ENCODE assay signal across 16 cellular contexts in the genomic region with DNA sequence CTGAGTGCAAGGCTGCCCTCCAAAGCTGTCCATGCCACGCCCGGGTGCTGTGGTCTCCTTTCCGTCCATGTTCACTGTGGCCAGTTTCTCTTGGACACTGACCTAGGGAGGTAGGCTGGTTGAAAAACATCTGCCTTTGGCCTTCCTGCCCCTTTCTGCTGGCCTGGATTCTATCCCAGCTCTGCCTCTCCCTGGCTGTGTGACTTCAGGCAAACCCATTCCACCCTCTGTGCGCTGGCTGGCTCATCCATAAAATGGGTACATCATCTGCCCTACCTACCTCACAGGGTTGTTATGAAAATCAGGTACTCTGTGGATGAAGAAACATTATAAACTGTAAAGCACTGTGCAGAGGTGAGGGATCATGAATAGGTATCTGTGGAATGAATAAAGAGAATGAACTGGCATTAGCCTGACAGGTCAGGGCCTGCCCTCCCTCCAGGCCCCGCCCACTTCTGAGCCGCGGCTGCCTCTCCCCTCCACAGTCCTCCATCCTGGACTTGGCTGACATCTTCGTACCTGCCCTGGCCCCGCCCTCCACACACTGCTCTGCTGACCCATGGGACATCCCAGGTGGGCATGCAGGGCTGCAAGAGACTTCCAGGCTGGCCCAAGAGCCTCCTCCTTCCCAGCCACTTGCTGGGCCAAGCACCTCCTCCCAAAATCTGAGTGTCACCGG. TPM values are rescaled to one million over a fixed set of nuclear protein-coding genes. Genes with fewer than 3 reads are reported as not detected.
DNase-seq lines count a peak whose midpoint lies in the region; ATAC-seq, FAIRE-seq and TF ChIP-seq lines count a peak whose summit lies in the region.
"Had no signal": no experiment of that assay in that cellular context is flagged by ENCODE, and none has a peak within 500 bp of the region (broad histone marks: within the 10 kb centered on the region; RNA-seq: fewer than 3 reads in every experiment).

No MANE protein-coding gene starts in this region.

- H4K20me1 ChIP-seq in H1 (replicated peaks in 1 of 2; ENCODE audit: control insufficient read depth in 1 of 2, insufficient read depth in 2 of 2, low read length in 2 of 2) = peaks cover 0 to 1% of the 10 kb centered on the region in 2 experiments
- H4K20me1 ChIP-seq in osteoblast (ENCODE audit: insufficient read depth, low read length) = no peaks in the 10 kb centered on the region

- peaks cover 0 to 3% (median 0%) of the 10 kb centered on the region in 4 experiments; a peak in 1 of 8 replicates for H3K36me3 ChIP-seq in H1 (ENCODE audit: control insufficient read depth in 2 of 4, insufficient read depth in 4 of 4, low read length in 3 of 4)
- H3K36me3 ChIP-seq in osteoblast (ENCODE audit: insufficient read depth, low read length) = no peaks in the 10 kb centered on the region
- H3K36me3 ChIP-seq: tibial nerve had no signal

- peaks cover 2 to 19% (median 10%) of the 10 kb centered on the region in 4 experiments for H3K4me1 ChIP-seq in H1 (replicated peaks in 1 of 4; ENCODE audit: control insufficient read depth in 3 of 4, insufficient read depth in 4 of 4, low read length in 3 of 4)
- H3K4me1 ChIP-seq in osteoblast (ENCODE audit: insufficient read depth, low read length) = peaks cover 13% of the 10 kb centered on the region

- H3K27me3 ChIP-seq in H1 (replicated peaks in 1 of 4; ENCODE audit: control insufficient read depth in 3 of 4, extremely low read depth in 1 of 4, insufficient read depth in 3 of 4, low read length in 3 of 4) (peaks cover 0 to 6% (median 5%) of the 10 kb centered on the region in 4 experiments; a peak in 4 of 7 replicates), osteoblast (ENCODE audit: insufficient read depth, low read length) (no peaks in the 10 kb centered on the region)
- H3K27me3 ChIP-seq: tibial nerve had no signal

- H3K23me2 ChIP-seq in H1 (ENCODE audit: low read depth, low read length) = peaks cover 5% of the 10 kb centered on the region; the same call in 1 of the 2 replicates

- POLR2A ChIA-PET in H1 (lab: Charles Lee; ENCODE audit: partially characterized antibody) = interaction anchor here (1.1 kb wide), 1 partner anchor 61 kb away, joined by 3 read pairs; no protein-coding TSS in a partner anchor

- no peak for TF ChIP-seq POLR2A in H1 (IDR thresholded peaks at IDR 0.05; ENCODE audit: control extremely low read depth in 1 of 2, low read depth in 2 of 2, low read length in 2 of 2)

- H2BK15ac ChIP-seq in H1 (ENCODE audit: low read length) = no peak overlapping the region

- H3K9me3 ChIP-seq in H1 (ENCODE audit: insufficient read depth in 2 of 2, low read depth in 1 of 2, low read length in 1 of 2) = no peaks in the 10 kb centered on the region
- no peaks in the 10 kb centered on the region for H3K9me3 ChIP-seq in osteoblast (ENCODE audit: low read depth, low read length)
- H3K9me3 ChIP-seq: tibial nerve had no signal

- no peak overlapping the region for H2AFZ ChIP-seq in H1 (ENCODE audit: low read length)
- no peak overlapping the region for H2AFZ ChIP-seq in osteoblast (ENCODE audit: low read length)

- H3K79me2 ChIP-seq in H1 (ENCODE audit: control insufficient read depth in 1 of 2, insufficient read depth in 2 of 2, low read length in 2 of 2) (0 out of 4 replicates have a peak, but pooled peaks cover 0 to 2% of the 10 kb centered on the region in 2 experiments), osteoblast (ENCODE audit: insufficient read depth, low read length) (no peaks in the 10 kb centered on the region)

- H3K27ac ChIP-seq in H1 (ENCODE audit: low read depth, low read length) (no peak overlapping the region), osteoblast (ENCODE audit: low read depth, low read length) (no peak overlapping the region)

- peak overlapping the region; percentile 58 for H4K91ac ChIP-seq in H1 (replicated peaks; ENCODE audit: insufficient read length, low read length)

- BruUV-seq in Calu3 (replicated peaks; lab: Mats Ljungman, UMichigan) = no TSS peak

- WGBS in H1 (ENCODE audit: extremely low coverage in 1 of 2, insufficient coverage in 1 of 2, insufficient read length in 1 of 2, insufficient replicate concordance in 2 of 2, low coverage in 1 of 2, low lambda C conversion rate in 2 of 2, missing lambda C conversion rate in 1 of 2), 2 experiments = 80% methylated on average over 10 of the region's 10 CpGs; no CpG with 5 or more reads in 1 of the 2 experiments

- H3K4ac ChIP-seq in H1 (replicated peaks; ENCODE audit: insufficient read length, low read depth, low read length) = no peak overlapping the region

- H2BK120ac ChIP-seq in H1 (replicated peaks; ENCODE audit: low read depth, low read length) = peak overlapping the region; percentile 40

- TF ChIP-seq RAD21 in H1 (IDR thresholded peaks at IDR 0.05 in 1 of 2, conservative IDR thresholded peaks at IDR 0.05 in 1 of 2; ENCODE audit: low read depth in 2 of 2, low read length in 2 of 2) = no peak

- DNase-seq in Calu3 (peak; percentile 42), NCI-H2196 (lab: John Stamatoyannopoulos, UW; ENCODE audit: unreplicated experiment) (peak; percentile 52), H1 (ENCODE audit: low read depth in 1 of 2, low spot score in 2 of 2) (peak in 1 of 2 experiments; percentile 67), osteoblast (ENCODE audit: insufficient read length, low spot score, missing footprints) (peak; percentile 73), Right ventricle myocardium superior (no peak), superior temporal gyrus (ENCODE audit: extremely low spot score) (no peak)
- no peak for DNase-seq in activated T-cell treated with anti-CD3 and anti-CD28 coated beads, Interleukin-2, amount 50 U/mL, for 72 hours
- no peak for DNase-seq in NK-92 treated with Interleukin-12 subunit alpha and Interleukin-12 subunit beta, amount 100 ng/mL, for 24 hours (lab: John Stamatoyannopoulos, UW)
- DNase-seq: islet precursor cell, NCI-H187 treated with DMSO at 0.1 percent for 48 hours had no signal

- no peak overlapping the region for H3K9ac ChIP-seq in H1 (replicated peaks in 1 of 4; ENCODE audit: extremely low read depth in 1 of 4, low read depth in 3 of 4, low read length in 3 of 4)

- intact Hi-C loops in Calu3 (cut with micrococcal nuclease; ENCODE audit: unreplicated experiment) (loop anchor here (10.0 kb wide), 1 partner anchor 415 kb away; no protein-coding TSS in a partner anchor), Right ventricle myocardium superior (cut with DNase I) (loop anchor here (10.0 kb wide), 1 partner anchor 305 kb away; no protein-coding TSS in a partner anchor)

- H3K36me3 Mint-ChIP-seq in Calu3 (ENCODE audit: insufficient read depth, unreplicated experiment) = peaks cover 62% of the 10 kb centered on the region
- no peaks in the 10 kb centered on the region for H3K36me3 Mint-ChIP-seq in activated T-cell treated with anti-CD3 and anti-CD28 coated beads, Interleukin-2, amount 50 U/mL, for 72 hours (ENCODE audit: insufficient read depth in 2 of 2)
- H3K36me3 Mint-ChIP-seq: activated naive CD4-positive, alpha-beta T cell treated with anti-CD3 and anti-CD28 coated beads, Interleukin-2, amount 50 U/mL, for 72 hours; CD14-positive monocyte had no signal

- H3K18ac ChIP-seq in H1 (ENCODE audit: extremely low read depth, low read length) = no peak overlapping the region

- no peak overlapping the region for H3K23ac ChIP-seq in H1 (ENCODE audit: insufficient read length)

- H3K4me3 ChIP-seq in H1 (ENCODE audit: extremely low read depth in 1 of 4, insufficient read depth in 2 of 4, low read depth in 3 of 4, low read length in 4 of 4) (no peak overlapping the region; a peak in 1 of 8 replicates), osteoblast (ENCODE audit: insufficient read depth, low read length) (no peak overlapping the region)
- H3K4me3 ChIP-seq: tibial nerve had no signal

- H3K56ac ChIP-seq in H1 (replicated peaks; ENCODE audit: insufficient read length, low read depth, low read length) = no peak overlapping the region

- no peak overlapping the region for H3K4me3 Mint-ChIP-seq in Calu3 (ENCODE audit: low read depth, unreplicated experiment)
- no peak overlapping the region for H3K4me3 Mint-ChIP-seq in activated T-cell treated with anti-CD3 and anti-CD28 coated beads, Interleukin-2, amount 50 U/mL, for 72 hours

- H2BK12ac ChIP-seq in H1 (ENCODE audit: low read depth, low read length) = no peak overlapping the region

- TF ChIP-seq CTCF in Calu3 (IDR thresholded peaks at IDR 0.05; ENCODE audit: unreplicated experiment) = no peak
- TF ChIP-seq CTCF in H1 (IDR thresholded peaks at IDR 0.05; ENCODE audit: control extremely low read depth in 1 of 3, insufficient read depth in 1 of 3, low read depth in 1 of 3, low read length in 3 of 3) = no peak
- no peak for TF ChIP-seq CTCF in osteoblast (IDR thresholded peaks at IDR 0.05; ENCODE audit: extremely low read depth, low read depth, low read length)

- H2BK20ac ChIP-seq in H1 (ENCODE audit: low read length) = no peak overlapping the region

- no peak for ATAC-seq in activated T-cell treated with anti-CD3 and anti-CD28 coated beads, Interleukin-2, amount 50 U/mL, for 72 hours (replicated peaks in 1 of 2)
- ATAC-seq in Right ventricle myocardium superior (ENCODE audit: poor library complexity) = no peak
- ATAC-seq: activated naive CD4-positive, alpha-beta T cell treated with anti-CD3 and anti-CD28 coated beads, Interleukin-2, amount 50 U/mL, for 72 hours had no signal

- H3K4me2 ChIP-seq in H1 (ENCODE audit: insufficient read depth in 1 of 2, low read depth in 2 of 2, low read length in 2 of 2) (no peak overlapping the region), osteoblast (ENCODE audit: insufficient read depth, low read length) (no peak overlapping the region)

- H2BK5ac ChIP-seq in H1 (ENCODE audit: low read depth, low read length) = peak overlapping the region; percentile 12; the same call in 1 of the 2 replicates

- FAIRE-seq in H1 (lab: Jason Lieb, UNC) = peak; percentile 52
- FAIRE-seq: GM18507 had no signal

- no peaks in the 10 kb centered on the region; the same call in 1 of the 2 replicates for H3K79me1 ChIP-seq in H1 (ENCODE audit: low read depth, low read length)

- H3K14ac ChIP-seq in H1 (ENCODE audit: insufficient read length) = no peak overlapping the region

- no peaks in the 10 kb centered on the region for H3K27me3 Mint-ChIP-seq in Calu3 (ENCODE audit: unreplicated experiment)
- H3K27me3 Mint-ChIP-seq in activated T-cell treated with anti-CD3 and anti-CD28 coated beads, Interleukin-2, amount 50 U/mL, for 72 hours (ENCODE audit: low read depth) = peaks cover 8% of the 10 kb centered on the region

- peaks cover 55% of the 10 kb centered on the region for H3K4me1 Mint-ChIP-seq in Calu3 (ENCODE audit: low read depth, unreplicated experiment)
- H3K4me1 Mint-ChIP-seq in activated T-cell treated with anti-CD3 and anti-CD28 coated beads, Interleukin-2, amount 50 U/mL, for 72 hours (ENCODE audit: low read depth) = peaks cover 15% of the 10 kb centered on the region

- no peak overlapping the region for H2AK5ac ChIP-seq in H1 (ENCODE audit: low read depth, low read length)

- TF ChIP-seq EP300 in H1 (IDR thresholded peaks at IDR 0.05; ENCODE audit: borderline replicate concordance in 1 of 2, low read depth in 2 of 2, low read length in 2 of 2) = no peak

- no peak overlapping the region for H3K27ac Mint-ChIP-seq in Calu3 (ENCODE audit: unreplicated experiment)
- no peak overlapping the region for H3K27ac Mint-ChIP-seq in activated T-cell treated with anti-CD3 and anti-CD28 coated beads, Interleukin-2, amount 50 U/mL, for 72 hours
- H3K27ac Mint-ChIP-seq: activated naive CD4-positive, alpha-beta T cell treated with anti-CD3 and anti-CD28 coated beads, Interleukin-2, amount 50 U/mL, for 72 hours had no signal

- H4K8ac ChIP-seq in H1 (ENCODE audit: extremely low read depth, insufficient read depth, low read length) = no peak overlapping the region; the same call in 1 of the 2 replicates

- CTCF ChIA-PET in Calu3 (lab: Charles Lee) (no interaction called here), H1 (lab: Charles Lee; ENCODE audit: partially characterized antibody) (interaction anchor here (0.6 to 6.0 kb wide), 5 partner anchors 10 to 806 kb away, joined by 3 to 42 read pairs (median 4); no protein-coding TSS in a partner anchor)

- no peaks in the 10 kb centered on the region for H3K9me3 Mint-ChIP-seq in Calu3 (ENCODE audit: low read depth, unreplicated experiment)
- H3K9me3 Mint-ChIP-seq in activated T-cell treated with anti-CD3 and anti-CD28 coated beads, Interleukin-2, amount 50 U/mL, for 72 hours = no peaks in the 10 kb centered on the region
- H3K9me3 Mint-ChIP-seq: activated naive CD4-positive, alpha-beta T cell treated with anti-CD3 and anti-CD28 coated beads, Interleukin-2, amount 50 U/mL, for 72 hours; CD14-positive monocyte had no signal

- H4K5ac ChIP-seq in H1 (ENCODE audit: insufficient read length, low read depth, low read length) = no peak overlapping the region

RNA-seq across cellular contexts. Expression of gene SPATA20, which starts 7.1 kb away (rescaled TPM):
- 33.2 and 47.8 TPM in 2 replicates for total RNA-seq in Calu3 (2022)
- 16.2 and 16.7 TPM in 2 replicates for total RNA-seq in H1 (2021; fragmentation: NEBNext Ultra II Directional; extraction: Animal tissue kit (Norgen Biotek cat#: 25700))
- 17.5 and 23.2 TPM in 2 replicates for polyA plus RNA-seq in H1 (2011; rRNA removed)
- polyA plus RNA-seq in H1 (2011; cell fraction: cytosol; rRNA removed) = 18.3 TPM
- 124 TPM for polyA plus RNA-seq in H1 (2011; cell fraction: nucleus; rRNA removed)
- 10.5 to 22.8 TPM (median 22.0 TPM) in 4 replicates for polyA plus RNA-seq in H1 (2012, experiment 1 of 2)
- 15.5 TPM for polyA plus RNA-seq in H1 (2012, experiment 2 of 2)
- 16.1 TPM for polyA plus RNA-seq in H1 (2013, experiment 1 of 2)
- 14.2 TPM for polyA plus RNA-seq in H1 (2013, experiment 2 of 2)
- 9.0 and 10.5 TPM in 2 replicates for polyA minus RNA-seq in H1 (2011; rRNA and poly(A)+ RNA removed)
- polyA minus RNA-seq in H1 (2011; cell fraction: cytosol; rRNA and poly(A)+ RNA removed) = 10.6 TPM
- 32.9 TPM for polyA minus RNA-seq in H1 (2011; cell fraction: nucleus; rRNA and poly(A)+ RNA removed)
- total RNA-seq in osteoblast = 126 and 142 TPM in 2 replicates
- 10 to 100 TPM; 25.0 to 51.3 TPM for total RNA-seq in activated T-cell treated with anti-CD3 and anti-CD28 coated beads, Interleukin-2, amount 50 U/mL, for 72 hours
- 58.2 TPM for total RNA-seq in Right ventricle myocardium superior

RNA-seq across cellular contexts. Expression of gene EPN3, which starts 7.4 kb away (rescaled TPM):
- total RNA-seq in Calu3 (2022) (41.9 and 45.1 TPM in 2 replicates), osteoblast (not detected in 2 replicates), Right ventricle myocardium superior (17.7 TPM)
- 5.8 and 7.9 TPM in 2 replicates for total RNA-seq in H1 (2021; fragmentation: NEBNext Ultra II Directional; extraction: Animal tissue kit (Norgen Biotek cat#: 25700))
- 6.7 and 8.1 TPM in 2 replicates for polyA plus RNA-seq in H1 (2011; rRNA removed)
- polyA plus RNA-seq in H1 (2011; cell fraction: cytosol; rRNA removed) = 4.7 TPM
- polyA plus RNA-seq in H1 (2011; cell fraction: nucleus; rRNA removed) = 9.8 TPM
- polyA plus RNA-seq in H1 (2012, experiment 1 of 2) = 4.6 to 8.1 TPM (median 4.8 TPM) in 4 replicates
- polyA plus RNA-seq in H1 (2012, experiment 2 of 2) = 18.3 TPM
- polyA plus RNA-seq in H1 (2013, experiment 1 of 2) = 4.9 TPM
- polyA plus RNA-seq in H1 (2013, experiment 2 of 2) = 5.5 TPM
- 3.8 and 4.1 TPM in 2 replicates for polyA minus RNA-seq in H1 (2011; rRNA and poly(A)+ RNA removed)
- 5.2 TPM for polyA minus RNA-seq in H1 (2011; cell fraction: cytosol; rRNA and poly(A)+ RNA removed)
- polyA minus RNA-seq in H1 (2011; cell fraction: nucleus; rRNA and poly(A)+ RNA removed) = 11.3 TPM
- total RNA-seq in activated T-cell treated with anti-CD3 and anti-CD28 coated beads, Interleukin-2, amount 50 U/mL, for 72 hours = not detected
- total RNA-seq: activated naive CD4-positive, alpha-beta T cell treated with anti-CD3 and anti-CD28 coated beads, Interleukin-2, amount 50 U/mL, for 72 hours; H4 had no signal
- polyA plus RNA-seq: CD14-positive monocyte had no signal

RNA-seq across cellular contexts. Expression of gene CACNA1G, which starts 20.6 kb away (rescaled TPM):
- total RNA-seq in Calu3 (2022) = not detected in 2 replicates
- 4.8 and 4.9 TPM in 2 replicates for total RNA-seq in H1 (2021; fragmentation: NEBNext Ultra II Directional; extraction: Animal tissue kit (Norgen Biotek cat#: 25700))
- polyA plus RNA-seq in H1 (2011; rRNA removed) = 2.9 and 4.8 TPM in 2 replicates
- 3.4 TPM for polyA plus RNA-seq in H1 (2011; cell fraction: cytosol; rRNA removed)
- 10.8 TPM for polyA plus RNA-seq in H1 (2011; cell fraction: nucleus; rRNA removed)
- 4.0 to 4.7 TPM (median 4.5 TPM) in 4 replicates for polyA plus RNA-seq in H1 (2012, experiment 1 of 2)
- polyA plus RNA-seq in H1 (2012, experiment 2 of 2) = 4.1 TPM
- polyA plus RNA-seq in H1 (2013, experiment 1 of 2) = 2.5 TPM
- 2.6 TPM for polyA plus RNA-seq in H1 (2013, experiment 2 of 2)
- polyA minus RNA-seq in H1 (2011; rRNA and poly(A)+ RNA removed) = 5.9 and 6.1 TPM in 2 replicates
- 3.8 TPM for polyA minus RNA-seq in H1 (2011; cell fraction: cytosol; rRNA and poly(A)+ RNA removed)
- 7.7 TPM for polyA minus RNA-seq in H1 (2011; cell fraction: nucleus; rRNA and poly(A)+ RNA removed)
- total RNA-seq in osteoblast = under 0.01 TPM in 2 replicates
- total RNA-seq in activated T-cell treated with anti-CD3 and anti-CD28 coated beads, Interleukin-2, amount 50 U/mL, for 72 hours = under 1 TPM; 0.07 to 0.14 TPM
- 0.24 TPM for total RNA-seq in Right ventricle myocardium superior
- total RNA-seq: pulmonary artery endothelial cell had no signal
- polyA plus RNA-seq: CD14-positive monocyte had no signal

RNA-seq across cellular contexts. Expression of gene MYCBPAP, which starts 31.7 kb away (rescaled TPM):
- 0.52 and 1.0 TPM in 2 replicates for total RNA-seq in Calu3 (2022)
- 1.7 and 3.3 TPM in 2 replicates for total RNA-seq in H1 (2021; fragmentation: NEBNext Ultra II Directional; extraction: Animal tissue kit (Norgen Biotek cat#: 25700))
- polyA plus RNA-seq in H1 (2011; rRNA removed) = 0.89 and 1.2 TPM in 2 replicates
- polyA plus RNA-seq in H1 (2011; cell fraction: cytosol; rRNA removed) = 2.8 TPM
- polyA plus RNA-seq in H1 (2011; cell fraction: nucleus; rRNA removed) = 9.0 TPM
- 0.88 to 2.6 TPM (median 2.1 TPM) in 4 replicates for polyA plus RNA-seq in H1 (2012, experiment 1 of 2)
- polyA plus RNA-seq in H1 (2012, experiment 2 of 2) = 1.0 TPM
- 0.85 TPM for polyA plus RNA-seq in H1 (2013, experiment 1 of 2)
- 0.68 TPM for polyA plus RNA-seq in H1 (2013, experiment 2 of 2)
- polyA minus RNA-seq in H1 (2011; rRNA and poly(A)+ RNA removed) = 2.2 and 2.6 TPM in 2 replicates
- 2.4 TPM for polyA minus RNA-seq in H1 (2011; cell fraction: cytosol; rRNA and poly(A)+ RNA removed)
- polyA minus RNA-seq in H1 (2011; cell fraction: nucleus; rRNA and poly(A)+ RNA removed) = 6.1 TPM
- total RNA-seq in osteoblast = 0.36 and 0.88 TPM in 2 replicates
- total RNA-seq in activated T-cell treated with anti-CD3 and anti-CD28 coated beads, Interleukin-2, amount 50 U/mL, for 72 hours = 10 to 100 TPM in 1 of 2 donors, 1 to 10 TPM in 1; 8.9 to 24.3 TPM
- 0.43 TPM for total RNA-seq in Right ventricle myocardium superior
- total RNA-seq: H4 had no signal
- polyA plus RNA-seq: CD14-positive monocyte had no signal

Comparison
In these comparisons a context has a peak if more than half of its experiments do, and no peak if none do; other contexts are left out.
1. DNase-seq: peak in Calu3 (single experiment), NCI-H2196 (single experiment) and osteoblast (single experiment); none in activated T-cell treated with anti-CD3 and anti-CD28 coated beads, Interleukin-2, amount 50 U/mL, for 72 hours (0 of 2), NK-92 treated with Interleukin-12 subunit alpha and Interleukin-12 subunit beta, amount 100 ng/mL, for 24 hours (single experiment), Right ventricle myocardium superior (single experiment) and superior temporal gyrus (single experiment).